ENCODE assay signal across 20 cellular contexts in genomic region chr4:120733968-120734367, GRCh38.
"Had no signal": no experiment of that assay in that cellular context is flagged by ENCODE, and none has a peak within 500 bp of the region (broad histone marks: within the 10 kb centered on the region; RNA-seq: fewer than 3 reads in every experiment).

No MANE protein-coding gene starts in this region.

- H3K4me3 ChIP-seq: colonic mucosa, lung, right atrium auricular region, suprapubic skin, thyroid gland, upper lobe of left lung, vagina had no signal

- H3K36me3 ChIP-seq: colonic mucosa, right atrium auricular region, thyroid gland, upper lobe of left lung, vagina had no signal

- H3K4me3 Mint-ChIP-seq: immature natural killer cell; naive thymus-derived CD4-positive, alpha-beta T cell; nephron progenitor cell had no signal

- H3K36me3 Mint-ChIP-seq: immature natural killer cell; naive thymus-derived CD4-positive, alpha-beta T cell had no signal

- H3K9me3 ChIP-seq: colonic mucosa, neutrophil, right atrium auricular region, suprapubic skin, thyroid gland, upper lobe of left lung, vagina had no signal

- H3K4me1 ChIP-seq: colonic mucosa, foreskin keratinocyte, right atrium auricular region, suprapubic skin, thyroid gland, upper lobe of left lung, vagina had no signal

- H3K27me3 ChIP-seq: colonic mucosa, foreskin keratinocyte, neutrophil, right atrium auricular region, suprapubic skin, thyroid gland, upper lobe of left lung, vagina had no signal

- DNase-seq: colonic mucosa; dermis blood vessel endothelial cell; foreskin keratinocyte; immature natural killer cell; left ventricle myocardium superior; mesendoderm; naive thymus-derived CD4-positive, alpha-beta T cell; nephron progenitor cell; posterior cingulate gyrus; small intestine; stimulated activated CD4-positive, alpha-beta T cell treated with anti-CD3 and anti-CD28 coated beads, Interleukin-12 subunit alpha, Interleukin-12 subunit beta, amount 100 ng/mL, for 4 hours; stimulated activated CD4-positive, alpha-beta T cell treated with anti-CD3 and anti-CD28 coated beads, Interleukin-2, amount 100 ng/mL, for 48 hours; stimulated activated naive CD8-positive, alpha-beta T cell treated with anti-CD3 and anti-CD28 coated beads, Interleukin-15, Interleukin-2, amounts not matched to agents 100 U/mL and 50 U/mL, for 24 hours; thyroid gland had no signal

- H3K27ac ChIP-seq: colonic mucosa, foreskin keratinocyte, neutrophil, right atrium auricular region, suprapubic skin, thyroid gland, upper lobe of left lung, vagina had no signal

- ATAC-seq: foreskin keratinocyte; left ventricle myocardium superior; naive thymus-derived CD4-positive, alpha-beta T cell; stimulated activated naive CD8-positive, alpha-beta T cell treated with anti-CD3 and anti-CD28 coated beads, Interleukin-15, Interleukin-2, amounts not matched to agents 100 U/mL and 50 U/mL, for 24 hours had no signal

- H3K9me3 Mint-ChIP-seq: naive thymus-derived CD4-positive, alpha-beta T cell; nephron progenitor cell had no signal

- H3K4me1 Mint-ChIP-seq: immature natural killer cell; naive thymus-derived CD4-positive, alpha-beta T cell had no signal

- H3K27ac Mint-ChIP-seq: immature natural killer cell had no signal
